In the genomic region with DNA sequence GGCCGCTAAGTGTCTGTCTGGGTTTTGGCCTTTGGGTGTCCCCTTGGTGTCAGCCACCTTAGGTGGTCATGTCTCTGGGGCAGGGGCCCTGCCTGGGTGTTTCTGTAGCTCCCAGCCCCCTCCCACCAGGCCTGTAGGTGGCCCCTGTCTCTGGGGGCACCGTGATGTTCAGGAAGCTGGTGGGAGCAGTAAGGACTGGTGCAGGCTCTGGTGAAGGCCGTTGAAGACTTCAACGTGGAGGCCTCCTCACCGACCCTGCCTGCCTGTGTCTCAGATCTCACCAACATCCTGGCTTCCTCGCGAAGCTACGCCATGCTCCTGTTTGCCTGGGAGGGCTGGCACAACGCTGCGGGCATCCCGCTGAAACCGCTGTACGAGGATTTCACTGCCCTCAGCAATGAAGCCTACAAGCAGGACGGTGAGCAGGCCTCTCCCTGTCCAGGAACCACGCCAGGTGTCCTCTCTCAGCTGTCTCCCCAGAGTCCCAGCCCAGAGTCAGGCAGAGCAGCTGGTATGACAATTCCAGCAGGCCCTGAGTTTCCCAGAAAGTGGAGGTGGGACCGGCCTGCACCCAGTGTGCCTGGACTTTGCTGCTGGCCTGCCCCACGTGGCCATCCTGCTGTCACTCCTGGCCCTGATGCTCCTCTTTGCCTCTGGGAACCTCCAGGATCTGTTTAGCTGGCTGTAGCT, we compare ENCODE assay signal across 1 cellular context.
TF ChIP-seq lines count a peak whose summit lies in the region.

No MANE protein-coding gene starts in this region.

TF ChIP-seq in HepG2, 621 proteins besides CTCF, POLR2A, EP300 and RAD21:
- TF ChIP-seq ZNF567 (CRISPR knock-in tag; IDR thresholded peaks at IDR 0.05; ENCODE audit: borderline replicate concordance) (no peak), ZNF510 (CRISPR knock-in tag; IDR thresholded peaks at IDR 0.05; ENCODE audit: low read depth) (no peak), ZBTB33 (CRISPR knock-in tag; IDR thresholded peaks at IDR 0.05) (peak; percentile 41; the same call in 1 of the 2 replicates), ZNF777 (CRISPR knock-in tag; IDR thresholded peaks at IDR 0.05) (no peak), ZFX (CRISPR knock-in tag; IDR thresholded peaks at IDR 0.05; ENCODE audit: low read depth) (0 out of 2 replicates have a peak, but pooled peaks have one; percentile 11), HCFC1 (IDR thresholded peaks at IDR 0.05; ENCODE audit: low read depth, low read length) (no peak), SRSF4 (IDR thresholded peaks at IDR 0.05; ENCODE audit: low read depth, low read length, poor library complexity, severe bottlenecking) (no peak), ZFP91 (CRISPR knock-in tag; IDR thresholded peaks at IDR 0.05; ENCODE audit: borderline replicate concordance) (0 out of 2 replicates have a peak, but pooled peaks have one; percentile 9), ZNF136 (CRISPR knock-in tag; IDR thresholded peaks at IDR 0.05; ENCODE audit: low read depth) (no peak), HNRNPLL (IDR thresholded peaks at IDR 0.05; ENCODE audit: low read depth, low read length, poor library complexity, severe bottlenecking) (peak; percentile 2), XRCC5 (optimal IDR thresholded peaks at IDR 0.05; ENCODE audit: low read length) (no peak), MAZ (IDR thresholded peaks at IDR 0.05; ENCODE audit: borderline replicate concordance, low read depth, low read length) (no peak), MAZ (CRISPR knock-in tag; IDR thresholded peaks at IDR 0.05; ENCODE audit: low read depth) (no peak), ZNF296 (CRISPR knock-in tag; conservative IDR thresholded peaks at IDR 0.05) (no peak), HDAC6 (IDR thresholded peaks at IDR 0.05; ENCODE audit: low read depth, low read length) (no peak), KLF13 (CRISPR knock-in tag; IDR thresholded peaks at IDR 0.05) (no peak), ZNF564 (CRISPR knock-in tag; IDR thresholded peaks at IDR 0.05) (no peak), RNF219 (CRISPR knock-in tag; IDR thresholded peaks at IDR 0.05) (no peak), ZNF407 (CRISPR knock-in tag; IDR thresholded peaks at IDR 0.05; ENCODE audit: not compliant biosample characterization) (no peak), CBX1 (IDR thresholded peaks at IDR 0.05; ENCODE audit: low read depth) (no peak), ZNF44 (CRISPR knock-in tag; IDR thresholded peaks at IDR 0.05) (no peak), ZNF768 (CRISPR knock-in tag; IDR thresholded peaks at IDR 0.05) (no peak), U2AF2 (IDR thresholded peaks at IDR 0.05; ENCODE audit: low read depth, low read length) (no peak), SUZ12 (IDR thresholded peaks at IDR 0.05; ENCODE audit: low read depth, low read length) (no peak), AGO1 (IDR thresholded peaks at IDR 0.05; ENCODE audit: low read depth, low read length, poor library complexity, severe bottlenecking) (no peak)
